Comparison of ENCODE assay signal across 17 cellular contexts in the genomic region with DNA sequence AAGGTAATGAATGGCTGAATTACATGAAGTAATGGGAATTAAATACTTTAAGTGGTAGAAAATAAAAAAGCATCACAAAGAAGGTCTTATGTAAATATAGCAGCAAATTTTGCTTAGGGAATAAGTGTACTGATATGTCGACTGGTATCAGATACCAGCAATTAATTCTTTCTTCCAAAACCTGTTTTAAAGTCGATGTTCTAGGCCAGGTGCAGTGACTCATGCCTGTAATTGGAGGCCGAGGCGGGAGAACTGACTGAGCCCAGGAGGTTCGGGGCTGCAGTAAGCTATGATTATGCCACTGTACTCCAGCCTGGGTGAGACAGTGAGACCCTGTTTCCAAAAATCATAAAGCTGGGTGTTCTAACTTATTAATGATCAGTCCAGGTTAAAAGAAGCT. TPM values are rescaled to one million over a fixed set of nuclear protein-coding genes. Genes with fewer than 3 reads are reported as not detected.
A peak's percentile ranks its signal among the peaks of the same experiment; 100 is the strongest.
DNase-seq lines count a peak whose midpoint lies in the region; ATAC-seq and TF ChIP-seq lines count a peak whose summit lies in the region.
"Had no signal": no experiment of that assay in that cellular context is flagged by ENCODE, and none has a peak within 500 bp of the region (broad histone marks: within the 10 kb centered on the region; RNA-seq: fewer than 3 reads in every experiment).

No MANE protein-coding gene starts in this region.

- H3K27me3 Mint-ChIP-seq in MCF 10A (ENCODE audit: insufficient read depth, unreplicated experiment), result no peaks in the 10 kb centered on the region
- H3K27me3 Mint-ChIP-seq: stimulated activated naive CD8-positive, alpha-beta T cell treated with anti-CD3 and anti-CD28 coated beads, Interleukin-15, amount 100 ng/mL, for 72 hours had no signal

- POLR2A ChIA-PET in MCF 10A (lab: Yijun Ruan, JAX), result no interaction called here

- H3K4me3 ChIP-seq in breast epithelium, result no peak overlapping the region
- H3K4me3 ChIP-seq: Peyer's patch, skin epidermis had no signal

- no peak for TF ChIP-seq POLR2A in breast epithelium (IDR thresholded peaks at IDR 0.05)

- H3K9me3 ChIP-seq in breast epithelium, result no peaks in the 10 kb centered on the region
- H3K9me3 ChIP-seq: Peyer's patch had no signal

- CTCF ChIA-PET in MCF 10A (lab: Yijun Ruan, JAX), result interaction anchor here (0.7 kb wide), 1 partner anchor 10 kb away, joined by 3 read pairs; no protein-coding TSS in a partner anchor

- H3K4me1 ChIP-seq in breast epithelium, result peaks cover 0 to 11% of the 10 kb centered on the region in 2 donors

- no peaks in the 10 kb centered on the region for H3K4me1 Mint-ChIP-seq in MCF 10A (ENCODE audit: insufficient read depth, unreplicated experiment)

- no peaks in the 10 kb centered on the region for H3K27me3 ChIP-seq in breast epithelium
- H3K27me3 ChIP-seq: Peyer's patch had no signal

- intact Hi-C loops in MCF 10A (cut with micrococcal nuclease), result no loop called here
- intact Hi-C loops in breast epithelium (cut with DNase I; ENCODE audit: low total_unique reads), result no loop called here

- no peaks in the 10 kb centered on the region for H3K36me3 ChIP-seq in breast epithelium

- no peaks in the 10 kb centered on the region for H3K9me3 Mint-ChIP-seq in MCF 10A (ENCODE audit: unreplicated experiment)
- H3K9me3 Mint-ChIP-seq: stimulated activated naive CD8-positive, alpha-beta T cell treated with anti-CD3 and anti-CD28 coated beads, Interleukin-15, amount 100 ng/mL, for 72 hours had no signal

- no peak overlapping the region for H3K27ac Mint-ChIP-seq in MCF 10A (ENCODE audit: low read depth, unreplicated experiment)

- DNase-seq in MCF 10A (ENCODE audit: unreplicated experiment) (peak; percentile 38), breast epithelium (ENCODE audit: low spot score in 2 of 2) (no peak), NCI-H2196 treated with DMSO at 0.1 percent for 48 hours (lab: John Stamatoyannopoulos, UW; ENCODE audit: unreplicated experiment) (peak; percentile 56), iris pigment epithelial cell (ENCODE audit: low read depth) (peak; percentile 16), hippocampal formation (lab: John Stamatoyannopoulos, UW) (no peak), G401 (ENCODE audit: low spot score) (no peak)
- DNase-seq: activated naive CD4-positive, alpha-beta T cell treated with anti-CD3 and anti-CD28 coated beads, Interleukin-2, amount 50 U/mL, for 16 hours; DMS79; effector memory CD4-positive, alpha-beta T cell; HCEC 1CT; NCI-H446 treated with DMSO at 0.1 percent for 48 hours; Peyer's patch; stimulated activated naive CD8-positive, alpha-beta T cell treated with anti-CD3 and anti-CD28 coated beads, Interleukin-15, amount 100 ng/mL, for 72 hours had no signal

- H3K36me3 Mint-ChIP-seq in MCF 10A (ENCODE audit: insufficient read depth, unreplicated experiment), result peaks cover 31% of the 10 kb centered on the region

- ATAC-seq in GM18873 (IDR thresholded peaks at IDR 0.05; ENCODE audit: low FRiP score, unreplicated experiment) (no peak), GM21526 (IDR thresholded peaks at IDR 0.05; ENCODE audit: low FRiP score, unreplicated experiment) (no peak)
- ATAC-seq: stimulated activated naive CD8-positive, alpha-beta T cell treated with anti-CD3 and anti-CD28 coated beads, Interleukin-15, amount 100 ng/mL, for 72 hours had no signal

- H3K27ac ChIP-seq in breast epithelium, result no peak overlapping the region
- H3K27ac ChIP-seq: Peyer's patch, VCaP had no signal

- no peak overlapping the region for H3K4me3 Mint-ChIP-seq in MCF 10A (ENCODE audit: unreplicated experiment)
- H3K4me3 Mint-ChIP-seq: stimulated activated naive CD8-positive, alpha-beta T cell treated with anti-CD3 and anti-CD28 coated beads, Interleukin-15, amount 100 ng/mL, for 72 hours had no signal

- BruUV-seq in MCF 10A (replicated peaks; lab: Mats Ljungman, UMichigan), result no TSS peak

- TF ChIP-seq CTCF in MCF 10A (IDR thresholded peaks at IDR 0.05; ENCODE audit: unreplicated experiment), result no peak
- TF ChIP-seq CTCF in breast epithelium (IDR thresholded peaks at IDR 0.05), result no peak

- in situ Hi-C loops in G401 (cut with HindIII; ENCODE audit: low sequenced_read_pairs), result no loop called here

RNA-seq across cellular contexts. Expression of gene SP3, which starts 30.3 kb away (rescaled TPM):
- total RNA-seq in MCF 10A (2022) (62.1 and 73.8 TPM in 2 replicates), breast epithelium (100 to 1,000 TPM; 104 to 174 (median 134) TPM)
- total RNA-seq in G401 (2014; rRNA removed; shearing (Covaris generic)), result 88.2 and 108 TPM in 2 replicates

Comparison
In these comparisons a context has a peak if more than half of its experiments do, and no peak if none do; other contexts are left out.
1. DNase-seq: peak in MCF 10A (single experiment), NCI-H2196 treated with DMSO at 0.1 percent for 48 hours (single experiment) and iris pigment epithelial cell (single experiment); none in breast epithelium (0 of 2), hippocampal formation (0 of 2) and G401 (single experiment).